ENCODE assay signal across 28 cellular contexts in genomic region chr12:132841151-132841550, GRCh38.
"Had no signal": no experiment of that assay in that cellular context is flagged by ENCODE, and none has a peak within 500 bp of the region (broad histone marks: within the 10 kb centered on the region; RNA-seq: fewer than 3 reads in every experiment).

No MANE protein-coding gene starts in this region.

- H3K4me3 Mint-ChIP-seq: dendritic cell treated with granulocyte-macrophage colony-stimulating factor and Interleukin-4, amounts not matched to agents 40 ng/mL and 50 ng/mL, for 4 days; effector memory CD8-positive, alpha-beta T cell; endodermal cell; mesothelial cell of epicardium; naive B cell had no signal

- H3K27ac Mint-ChIP-seq: dendritic cell treated with granulocyte-macrophage colony-stimulating factor and Interleukin-4, amounts not matched to agents 40 ng/mL and 50 ng/mL, for 4 days; endodermal cell; mesothelial cell of epicardium; naive B cell had no signal

- ATAC-seq: effector memory CD8-positive, alpha-beta T cell; esophagus mucosa; gastrocnemius medialis; left cardiac atrium; left lung; left ventricle myocardium superior; mucosa of descending colon had no signal

- H3K9me3 ChIP-seq: colonic mucosa, esophagus squamous epithelium, gastrocnemius medialis, heart right ventricle, left lung, lower lobe of right lung, mucosa of descending colon had no signal

- H3K4me1 Mint-ChIP-seq: endodermal cell, mesothelial cell of epicardium had no signal

- H3K27ac ChIP-seq: colonic mucosa, epithelial cell of prostate, esophagus squamous epithelium, gastrocnemius medialis, heart right ventricle, left lung, lower lobe of right lung had no signal

- H3K27me3 ChIP-seq: colonic mucosa, esophagus squamous epithelium, gastrocnemius medialis, heart right ventricle, left lung had no signal

- H3K4me1 ChIP-seq: gastrocnemius medialis, lower lobe of right lung had no signal

- H3K27me3 Mint-ChIP-seq: dendritic cell treated with granulocyte-macrophage colony-stimulating factor and Interleukin-4, amounts not matched to agents 40 ng/mL and 50 ng/mL, for 4 days; effector memory CD8-positive, alpha-beta T cell; naive B cell had no signal

- H3K9me3 Mint-ChIP-seq: dendritic cell treated with granulocyte-macrophage colony-stimulating factor and Interleukin-4, amounts not matched to agents 40 ng/mL and 50 ng/mL, for 4 days; effector memory CD8-positive, alpha-beta T cell; mesothelial cell of epicardium; naive B cell had no signal

- H3K4me3 ChIP-seq: colonic mucosa, esophagus squamous epithelium, gastrocnemius medialis, heart right ventricle, left lung, lower lobe of right lung, mucosa of descending colon had no signal

- FAIRE-seq: endometrium, islet of Langerhans, keratinocyte had no signal

- DNase-seq: colonic mucosa; cortex of kidney; effector CD8-positive, alpha-beta T cell; effector memory CD8-positive, alpha-beta T cell; erythroblast; esophagus squamous epithelium; foreskin fibroblast; foreskin melanocyte; gastrocnemius medialis; glutamatergic neuron; head of caudate nucleus; heart right ventricle; hippocampal formation; left cardiac atrium; left lung; left ventricle myocardium superior; lower lobe of right lung; mesenchymal stem cell; mucosa of descending colon; naive B cell had no signal
